Comparison of ENCODE assay signal across 10 cellular contexts in genomic region chr4:6272863-6273660, GRCh38. TPM values are rescaled to one million over a fixed set of nuclear protein-coding genes. Genes with fewer than 3 reads are reported as not detected.
DNase-seq lines count a peak whose midpoint lies in the region; ATAC-seq and TF ChIP-seq lines count a peak whose summit lies in the region.
"Had no signal": no experiment of that assay in that cellular context is flagged by ENCODE, and none has a peak within 500 bp of the region (broad histone marks: within the 10 kb centered on the region; RNA-seq: fewer than 3 reads in every experiment).

No MANE protein-coding gene starts in this region.

- H3K27ac Mint-ChIP-seq in CD14-positive monocyte = no peak overlapping the region

- peaks cover 25% of the 10 kb centered on the region for H3K4me1 ChIP-seq in skeletal muscle satellite cell (ENCODE audit: control insufficient read depth, insufficient read depth, low read length)

- H3K4me1 Mint-ChIP-seq in CD14-positive monocyte = peaks cover 16% of the 10 kb centered on the region

- TF ChIP-seq CTCF in foreskin fibroblast (IDR thresholded peaks at IDR 0.05; ENCODE audit: low read depth, low read length) = no peak
- no peak for TF ChIP-seq CTCF in CD14-positive monocyte (IDR thresholded peaks at IDR 0.05)

- intact Hi-C loops in CD14-positive monocyte (cut with micrococcal nuclease) = no loop called here

- peaks cover 28 to 61% (median 42%) of the 10 kb centered on the region in 3 donors for H3K27me3 Mint-ChIP-seq in CD14-positive monocyte (ENCODE audit: low read depth in 3 of 3)

- peaks cover 0 to 19% (median 7%) of the 10 kb centered on the region in 7 donors for H3K9me3 Mint-ChIP-seq in CD14-positive monocyte

- ATAC-seq in GM18502 (IDR thresholded peaks at IDR 0.05; ENCODE audit: poor library complexity, unreplicated experiment) (no peak), GM19397 (IDR thresholded peaks at IDR 0.05; ENCODE audit: unreplicated experiment) (no peak)
- ATAC-seq: GM12878 had no signal

- DNase-seq in GM03348 (ENCODE audit: low spot score) = peak; percentile 80
- DNase-seq in T1000 (lab: John Stamatoyannopoulos, UW) = peak; percentile 64
- peak; percentile 62 to 84 for DNase-seq in foreskin fibroblast
- DNase-seq in CD14-positive monocyte (ENCODE audit: low spot score) = no peak
- DNase-seq in HT-29 (ENCODE audit: low spot score) = no peak
- DNase-seq: NCI-H510A had no signal

- peaks cover 0 to 2% of the 10 kb centered on the region in 2 donors for H3K36me3 Mint-ChIP-seq in CD14-positive monocyte

- peak overlapping the region; percentile 17 for H3K4me2 ChIP-seq in skeletal muscle satellite cell (ENCODE audit: low read length)

- no peak overlapping the region for H3K9ac ChIP-seq in skeletal muscle satellite cell (ENCODE audit: low read depth, low read length)

- H3K27me3 ChIP-seq in skeletal muscle satellite cell (ENCODE audit: control insufficient read depth, insufficient read depth, low read length) = peaks cover 3% of the 10 kb centered on the region

- H3K4me3 ChIP-seq in foreskin fibroblast (ENCODE audit: low read depth in 1 of 2, low read length in 2 of 2) (peak overlapping the region; percentile 0 to 13), skeletal muscle satellite cell (ENCODE audit: low read length) (no peak overlapping the region)
- H3K4me3 ChIP-seq: GM12878 had no signal

- no peaks in the 10 kb centered on the region for H3K9me3 ChIP-seq in skeletal muscle satellite cell (replicated peaks; ENCODE audit: low read length)

- H3K4me3 Mint-ChIP-seq in CD14-positive monocyte = peak overlapping the region in 1 of 2 donors; percentile 44

- no peaks in the 10 kb centered on the region for H3K36me3 ChIP-seq in skeletal muscle satellite cell (ENCODE audit: insufficient read depth, low read length)

RNA-seq across cellular contexts. Expression of gene WFS1, which starts 3.4 kb away (rescaled TPM):
- 16.2 and 16.4 TPM in 2 replicates for total RNA-seq in skeletal muscle satellite cell (2012; rRNA removed)
- polyA plus RNA-seq in CD14-positive monocyte = under 1 TPM; 0.39 to 0.93 TPM
- 49.2 and 49.8 TPM in 2 replicates for total RNA-seq in HT-29 (2014; rRNA removed; shearing (Covaris generic))

Comparison
In these comparisons a context has a peak if more than half of its experiments do, and no peak if none do; other contexts are left out.
1. DNase-seq: peak in GM03348 (single experiment), T1000 (single experiment) and foreskin fibroblast (2 of 2); none in CD14-positive monocyte (single experiment) and HT-29 (single experiment).